ENCODE assay signal across 13 cellular contexts in genomic region chr13:98105929-98106336, GRCh38. TPM values are rescaled to one million over a fixed set of nuclear protein-coding genes. Genes with fewer than 3 reads are reported as not detected.
DNase-seq lines count a peak whose midpoint lies in the region; ATAC-seq, FAIRE-seq and TF ChIP-seq lines count a peak whose summit lies in the region.
"Had no signal": no experiment of that assay in that cellular context is flagged by ENCODE, and none has a peak within 500 bp of the region (broad histone marks: within the 10 kb centered on the region; RNA-seq: fewer than 3 reads in every experiment).

No MANE protein-coding gene starts in this region.

- no peaks in the 10 kb centered on the region for H3K36me3 Mint-ChIP-seq in chondrocyte (ENCODE audit: low read depth)
- H3K36me3 Mint-ChIP-seq in nephron progenitor cell (ENCODE audit: low read depth): no peaks in the 10 kb centered on the region
- H3K36me3 Mint-ChIP-seq: activated naive CD8-positive, alpha-beta T cell had no signal

- no peak overlapping the region for H2AFZ ChIP-seq in HepG2 (ENCODE audit: low read length)

- peak in 1 of 2 experiments; percentile 55; a peak in 2 of 4 replicates for TF ChIP-seq POLR2A in HepG2 (IDR thresholded peaks at IDR 0.05; ENCODE audit: insufficient read depth in 1 of 2, low read depth in 2 of 2, low read length in 2 of 2)

- no peaks in the 10 kb centered on the region for H3K9me3 ChIP-seq in HepG2 (ENCODE audit: low read length)
- H3K9me3 ChIP-seq: HAP-1 had no signal

- ATAC-seq in HepG2: peak; percentile 99
- no peak for ATAC-seq in GM21528 (IDR thresholded peaks at IDR 0.05; ENCODE audit: low FRiP score, unreplicated experiment)

- no peak for TF ChIP-seq CTCF in chondrocyte (IDR thresholded peaks at IDR 0.05)
- no peak for TF ChIP-seq CTCF in HepG2 (CRISPR knock-in tag; IDR thresholded peaks at IDR 0.05)
- no peak for TF ChIP-seq CTCF in nephron progenitor cell (IDR thresholded peaks at IDR 0.05)

- H3K4me1 Mint-ChIP-seq in chondrocyte (ENCODE audit: low read depth) (peaks cover 23% of the 10 kb centered on the region), nephron progenitor cell (no peaks in the 10 kb centered on the region)

- H3K4me1 ChIP-seq in HepG2 (ENCODE audit: insufficient read depth, low read length): peaks cover 71% of the 10 kb centered on the region
- H3K4me1 ChIP-seq: HAP-1 had no signal

- POLR2A ChIA-PET in HepG2 (lab: Yijun Ruan, JAX): no interaction called here

- no peak overlapping the region for H3K4me3 Mint-ChIP-seq in chondrocyte (ENCODE audit: unreplicated experiment)
- H3K4me3 Mint-ChIP-seq in nephron progenitor cell: no peak overlapping the region
- H3K4me3 Mint-ChIP-seq: activated naive CD8-positive, alpha-beta T cell had no signal

- DNase-seq in Daoy (ENCODE audit: low read depth): peak; percentile 5
- DNase-seq in NCI-H524 treated with DMSO at 0.1 percent for 48 hours (lab: John Stamatoyannopoulos, UW): peak; percentile 19
- no peak for DNase-seq in chondrocyte (ENCODE audit: low spot score)
- DNase-seq in HepG2 (ENCODE audit: low spot score): peak; percentile 90
- DNase-seq in stimulated activated CD4-positive, alpha-beta T cell treated with anti-CD3 and anti-CD28 coated beads, Interleukin-4, amount 100 ng/mL, for 4 hours: no peak
- no peak for DNase-seq in T-helper 1 cell
- no peak for DNase-seq in nephron progenitor cell
- DNase-seq: activated CD8-positive, alpha-beta memory T cell treated with anti-CD3 and anti-CD28 coated beads for 24 hours; NCI-H774 had no signal

- H4K20me1 ChIP-seq in HepG2 (ENCODE audit: insufficient read depth, low read length): no peaks in the 10 kb centered on the region

- peak; percentile 74 for FAIRE-seq in HepG2 (lab: Jason Lieb, UNC)
- FAIRE-seq: GM19239 had no signal

- intact Hi-C loops in HepG2 (cut with micrococcal nuclease; ENCODE audit: unreplicated experiment): loop anchor here (10.0 kb wide), 1 partner anchor 251 kb away; no protein-coding TSS in a partner anchor

- H3K9me3 Mint-ChIP-seq in chondrocyte (ENCODE audit: low read depth) (peaks cover 6% of the 10 kb centered on the region), nephron progenitor cell (peaks cover 13% of the 10 kb centered on the region)

- H3K36me3 ChIP-seq in HepG2 (replicated peaks in 1 of 2; ENCODE audit: control insufficient read depth in 1 of 2, insufficient read depth in 2 of 2, low read length in 2 of 2): no peaks in the 10 kb centered on the region
- H3K36me3 ChIP-seq: HAP-1 had no signal

- WGBS in HepG2 (ENCODE audit: low lambda C conversion rate): 1% methylated on average over 3 of the region's 3 CpGs

- peak overlapping the region; percentile 33 for H3K27ac ChIP-seq in HepG2 (ENCODE audit: extremely low read length, insufficient read depth, low read length)

- H3K4me3 ChIP-seq in HepG2 (replicated peaks in 1 of 3; ENCODE audit: insufficient read depth in 1 of 3, low read depth in 2 of 3, low read length in 3 of 3): peak overlapping the region in 1 of 3 experiments; percentile 9; a peak in 2 of 6 replicates
- H3K4me3 ChIP-seq: HAP-1 had no signal

- H3K9ac ChIP-seq in HepG2 (ENCODE audit: insufficient read depth, low read depth, low read length): no peak overlapping the region

- H3K4me2 ChIP-seq in HepG2 (ENCODE audit: low read depth, low read length): peak overlapping the region; percentile 67

- no TSS peak for BruUV-seq in HepG2 (replicated peaks; lab: Mats Ljungman, UMichigan)

- H3K27ac Mint-ChIP-seq in chondrocyte (ENCODE audit: unreplicated experiment): peak overlapping the region; percentile 32
- H3K27ac Mint-ChIP-seq in nephron progenitor cell: no peak overlapping the region
- H3K27ac Mint-ChIP-seq: activated naive CD8-positive, alpha-beta T cell had no signal

- TF ChIP-seq EP300 in HepG2 (IDR thresholded peaks at IDR 0.05; ENCODE audit: low read depth in 2 of 2, low read length in 2 of 2) (peak in 1 of 2 experiments; percentile 39; a peak in 1 of 4 replicates), HepG2 (CRISPR knock-in tag; IDR thresholded peaks at IDR 0.05; ENCODE audit: borderline replicate concordance) (no peak)

- in situ Hi-C loops in HepG2 (cut with HindIII; ENCODE audit: extremely low pct_ligation_motif_present, low pct_unique_long_range_greater_than_20kb): no loop called here

- no peaks in the 10 kb centered on the region for H3K27me3 ChIP-seq in HepG2 (ENCODE audit: control insufficient read depth in 1 of 2, insufficient read depth in 2 of 2, low read length in 2 of 2)

- H3K27me3 Mint-ChIP-seq in chondrocyte (ENCODE audit: low read depth): no peaks in the 10 kb centered on the region
- H3K27me3 Mint-ChIP-seq in nephron progenitor cell (ENCODE audit: low read depth, poor library complexity): peaks cover 4% of the 10 kb centered on the region
- H3K27me3 Mint-ChIP-seq: activated naive CD8-positive, alpha-beta T cell had no signal

- no peak for TF ChIP-seq RAD21 in HepG2 (CRISPR knock-in tag; IDR thresholded peaks at IDR 0.05)

- no peaks in the 10 kb centered on the region for H3K79me2 ChIP-seq in HepG2 (ENCODE audit: insufficient read depth, low read length)

- CTCF ChIA-PET in HepG2 (lab: Yijun Ruan, JAX; ENCODE audit: low intra/inter-chr PET ratio, low total read pairs): no interaction called here

TF ChIP-seq in HepG2, 621 proteins besides CTCF, POLR2A, EP300 and RAD21 (continues in another document):
- TF ChIP-seq ATF1 (CRISPR knock-in tag; IDR thresholded peaks at IDR 0.05) (0 out of 2 replicates have a peak, but pooled peaks have one; percentile 22), ZNF782 (CRISPR knock-in tag; IDR thresholded peaks at IDR 0.05; ENCODE audit: borderline replicate concordance) (no peak), ZNF263 (CRISPR knock-in tag; IDR thresholded peaks at IDR 0.05) (peak; percentile 75), ZNF614 (CRISPR knock-in tag; IDR thresholded peaks at IDR 0.05; ENCODE audit: borderline replicate concordance) (no peak), POLR2G (IDR thresholded peaks at IDR 0.05; ENCODE audit: low read depth, low read length) (peak; percentile 55), FOXJ3 (CRISPR knock-in tag; IDR thresholded peaks at IDR 0.05; ENCODE audit: borderline replicate concordance) (no peak), ZNF776 (CRISPR knock-in tag; IDR thresholded peaks at IDR 0.05) (no peak), ZNF24 (IDR thresholded peaks at IDR 0.05) (no peak), SOX6 (IDR thresholded peaks at IDR 0.05) (no peak), SOX6 (CRISPR knock-in tag; IDR thresholded peaks at IDR 0.05) (peak; percentile 44; the same call in 1 of the 2 replicates), TFAP4 (IDR thresholded peaks at IDR 0.05; ENCODE audit: borderline replicate concordance, low read depth) (no peak; the same call in 1 of the 2 replicates), MED13 (CRISPR knock-in tag; IDR thresholded peaks at IDR 0.05) (no peak), ZNF501 (CRISPR knock-in tag; IDR thresholded peaks at IDR 0.05) (no peak), ZNF792 (CRISPR knock-in tag; IDR thresholded peaks at IDR 0.05) (peak; percentile 99), ERF (CRISPR knock-in tag; IDR thresholded peaks at IDR 0.05) (0 out of 2 replicates have a peak, but pooled peaks have one; percentile 34), SOX5 (CRISPR knock-in tag; IDR thresholded peaks at IDR 0.05; ENCODE audit: borderline replicate concordance) (peak; percentile 77; the same call in 1 of the 2 replicates), ZNF121 (CRISPR knock-in tag; IDR thresholded peaks at IDR 0.05) (0 out of 2 replicates have a peak, but pooled peaks have one; percentile 34)

RNA-seq across cellular contexts. Expression of gene FARP1, which starts 37.0 kb away (rescaled TPM):
- total RNA-seq in Daoy (2014; rRNA removed; shearing (Covaris generic)): 5.0 and 5.2 TPM in 2 replicates
- total RNA-seq in chondrocyte (237 to 331 TPM (median 328 TPM) in 3 replicates), HepG2 (2016; rRNA removed; fragmentation: Illumina TruSeq; extraction: Trizol) (70.1 and 70.6 TPM in 2 replicates)
- total RNA-seq in HepG2 (2016; cell fraction: cytosol; rRNA removed; fragmentation: Illumina TruSeq; extraction: Trizol; ENCODE audit: low read depth): 91.6 and 94.1 TPM in 2 replicates
- 64.4 and 75.8 TPM in 2 replicates for total RNA-seq in HepG2 (2016; cell fraction: insoluble cytoplasmic fraction; rRNA removed; fragmentation: Illumina TruSeq; extraction: Trizol)
- total RNA-seq in HepG2 (2016; cell fraction: membrane; rRNA removed; fragmentation: Illumina TruSeq; extraction: Trizol): 122 and 143 TPM in 2 replicates
- 136 and 157 TPM in 2 replicates for total RNA-seq in HepG2 (2016; cell fraction: nucleus; rRNA removed; fragmentation: Illumina TruSeq; extraction: Trizol)
- 109 and 126 TPM in 2 replicates for polyA plus RNA-seq in HepG2 (2011; rRNA removed)
- 71.5 and 112 TPM in 2 replicates for polyA plus RNA-seq in HepG2 (2011; cell fraction: cytosol; rRNA removed)
- polyA plus RNA-seq in HepG2 (2011; cell fraction: nucleus; rRNA removed): 463 and 562 TPM in 2 replicates
- polyA plus RNA-seq in HepG2 (2012): 322 and 394 TPM in 2 replicates
- 109 and 112 TPM in 2 replicates for polyA plus RNA-seq in HepG2 (2016; cell fraction: cytosol; fragmentation: Illumina TruSeq; extraction: Trizol; ENCODE audit: low read depth)
- 77.6 and 113 TPM in 2 replicates for polyA plus RNA-seq in HepG2 (2016; cell fraction: insoluble cytoplasmic fraction; fragmentation: Illumina TruSeq; extraction: Trizol; ENCODE audit: low read depth)
- polyA plus RNA-seq in HepG2 (2016; cell fraction: membrane; fragmentation: Illumina TruSeq; extraction: Trizol; ENCODE audit: low read depth): 192 and 207 TPM in 2 replicates
- 224 and 256 TPM in 2 replicates for polyA plus RNA-seq in HepG2 (2016; cell fraction: nucleus; fragmentation: Illumina TruSeq; extraction: Trizol; ENCODE audit: insufficient read depth, low read depth)
- 0.68 and 162 TPM in 2 replicates for polyA minus RNA-seq in HepG2 (2011; rRNA and poly(A)+ RNA removed; ENCODE audit: low replicate concordance)
- polyA minus RNA-seq in HepG2 (2011; cell fraction: cytosol; rRNA and poly(A)+ RNA removed): 152 and 206 TPM in 2 replicates
- 598 and 660 TPM in 2 replicates for polyA minus RNA-seq in HepG2 (2011; cell fraction: nucleus; rRNA and poly(A)+ RNA removed)

Comparison
In these comparisons a context has a peak if more than half of its experiments do, and no peak if none do; other contexts are left out.
1. DNase-seq: peak in Daoy (single experiment), NCI-H524 treated with DMSO at 0.1 percent for 48 hours (single experiment) and HepG2 (single experiment); none in chondrocyte (single experiment), stimulated activated CD4-positive, alpha-beta T cell treated with anti-CD3 and anti-CD28 coated beads, Interleukin-4, amount 100 ng/mL, for 4 hours (0 of 2), T-helper 1 cell (0 of 5) and nephron progenitor cell (single experiment).
2. RNA of gene FARP1, which starts 37.0 kb away (total RNA-seq): 237 to 331 TPM in chondrocyte and 64.4 to 157 TPM in HepG2; 5.0 to 5.2 TPM in Daoy; every median in the first group is over 10 times any median in the second.